In the genomic region with DNA sequence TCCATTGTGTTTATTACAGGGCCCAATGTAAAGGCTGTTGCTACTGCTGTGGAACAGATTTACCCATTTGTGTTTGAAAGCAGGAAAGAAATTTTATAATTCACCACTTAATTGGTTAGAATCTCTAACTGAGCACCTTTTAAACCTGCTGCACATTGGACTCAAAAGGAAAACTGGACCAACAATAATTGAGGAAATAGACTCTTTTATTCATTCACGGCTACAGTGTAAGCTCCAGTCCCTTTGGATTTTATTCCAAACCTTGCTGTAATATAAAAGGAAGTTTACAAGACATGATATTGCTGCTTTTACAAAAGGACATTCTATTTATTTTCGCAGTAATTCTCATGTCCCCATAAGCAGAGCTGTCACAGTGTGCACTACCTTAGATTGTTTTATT, we compare ENCODE assay signal across 15 cellular contexts. TPM values are rescaled to one million over a fixed set of nuclear protein-coding genes. Genes with fewer than 3 reads are reported as not detected.
DNase-seq lines count a peak whose midpoint lies in the region; ATAC-seq, FAIRE-seq and TF ChIP-seq lines count a peak whose summit lies in the region.
"Had no signal": no experiment of that assay in that cellular context is flagged by ENCODE, and none has a peak within 500 bp of the region (broad histone marks: within the 10 kb centered on the region; RNA-seq: fewer than 3 reads in every experiment).

No MANE protein-coding gene starts in this region.

- ATAC-seq in K562, result no peak
- ATAC-seq: HepG2 had no signal

- FAIRE-seq in GM18507 (lab: Jason Lieb, UNC) (peak; percentile 47), K562 (lab: Jason Lieb, UNC) (no peak), islet of Langerhans (lab: Jason Lieb, UNC) (peak; percentile 72)
- FAIRE-seq: GM12892, H1, HepG2 had no signal

- TF ChIP-seq CTCF in K562 (IDR thresholded peaks at IDR 0.05 in 2 of 3, conservative IDR thresholded peaks at IDR 0.05 in 1 of 3; ENCODE audit: insufficient read depth in 2 of 3, low read depth in 1 of 3, low read length in 3 of 3), result no peak

- H3K9me1 ChIP-seq in K562 (ENCODE audit: control insufficient read depth, insufficient read depth, low read length), result no peaks in the 10 kb centered on the region

- no peaks in the 10 kb centered on the region for H4K20me1 ChIP-seq in K562 (replicated peaks; ENCODE audit: control insufficient read depth, insufficient read depth, low read length)

- no peak overlapping the region for H3K9ac ChIP-seq in K562 (ENCODE audit: insufficient read depth in 1 of 2, low read depth in 2 of 2, low read length in 2 of 2)
- H3K9ac ChIP-seq: BLaER1 had no signal

- H3K27me3 ChIP-seq in K562 (ENCODE audit: control insufficient read depth in 2 of 2, insufficient read depth in 2 of 2, low read length in 2 of 2), result no peaks in the 10 kb centered on the region
- H3K27me3 ChIP-seq: BLaER1 had no signal

- 91% methylated on average over 2 of the region's 2 CpGs for WGBS in K562 (ENCODE audit: insufficient coverage, low coverage, missing lambda C conversion rate)

- intact Hi-C loops in K562 (cut with micrococcal nuclease), result no loop called here

- TF ChIP-seq RAD21 in K562 (CRISPR knock-in tag; conservative IDR thresholded peaks at IDR 0.05 in 1 of 2, IDR thresholded peaks at IDR 0.05 in 1 of 2), result no peak

- no peaks in the 10 kb centered on the region for H3K9me3 ChIP-seq in K562 (replicated peaks; ENCODE audit: control insufficient read depth, insufficient read depth, low read depth, low read length)
- H3K9me3 ChIP-seq: BLaER1 had no signal

- H3K27ac ChIP-seq in K562 (ENCODE audit: extremely low read depth, low read depth, low read length), result no peak overlapping the region
- H3K27ac ChIP-seq: BLaER1 had no signal

- peaks cover 3 to 17% of the 10 kb centered on the region in 2 experiments; a peak in 3 of 5 replicates for H3K4me1 ChIP-seq in K562 (replicated peaks in 1 of 2; ENCODE audit: control insufficient read depth in 2 of 2, insufficient read depth in 2 of 2, low read length in 2 of 2)

- DNase-seq in GM18507 (ENCODE audit: extremely low spot score, insufficient read length, low read depth) (no peak), K562 (ENCODE audit: extremely low read depth in 1 of 4, low spot score in 3 of 4) (no peak), AG20443 (ENCODE audit: low spot score) (no peak), HuH-7.5 (ENCODE audit: low spot score) (no peak)
- DNase-seq in stimulated activated CD4-positive, alpha-beta T cell treated with anti-CD3 and anti-CD28 coated beads, Interleukin-12 subunit alpha, Interleukin-12 subunit beta, amount 100 ng/mL, for 4 hours, result no peak
- DNase-seq: CD4-positive, alpha-beta memory T cell; DMS153; DMS79; GDM1; H9 had no signal

- TSS peak; percentile 9 for BruUV-seq in K562 (replicated peaks; lab: Mats Ljungman, UMichigan)

- TF ChIP-seq EP300 in K562 (IDR thresholded peaks at IDR 0.05; ENCODE audit: low read length), result no peak

- TF ChIP-seq POLR2A in K562 (conservative IDR thresholded peaks at IDR 0.05), result no peak

- no peak overlapping the region for H2AFZ ChIP-seq in K562 (ENCODE audit: low read depth, low read length)

- peaks cover 76% of the 10 kb centered on the region for H3K36me3 ChIP-seq in K562 (ENCODE audit: control insufficient read depth, insufficient read depth, low read length)

- 0 out of 3 replicates have a peak, but pooled peaks cover 2% of the 10 kb centered on the region for H3K79me2 ChIP-seq in K562 (ENCODE audit: control insufficient read depth, insufficient read depth, low read length)

- no peak overlapping the region for H3K4me3 ChIP-seq in K562
- H3K4me3 ChIP-seq: BLaER1 had no signal

- in situ Hi-C loops in K562 (cut with MboI), result no loop called here

- CTCF ChIA-PET in K562 (lab: Yijun Ruan, JAX; ENCODE audit: low intra/inter-chr PET ratio), result no interaction called here

- POLR2A ChIA-PET in K562 (lab: Yijun Ruan, JAX), result interaction anchor here (1.1 kb wide), 1 partner anchor 9 kb away, joined by 4 read pairs; no protein-coding TSS in a partner anchor

- no peak overlapping the region for H3K4me2 ChIP-seq in K562 (ENCODE audit: insufficient read depth, low read length)
- H3K4me2 ChIP-seq: BLaER1 had no signal

TF ChIP-seq in K562, 482 proteins besides CTCF, POLR2A, EP300 and RAD21 (continues in another document):
- TF ChIP-seq ZNF280A (IDR thresholded peaks at IDR 0.05; ENCODE audit: low read depth, partially characterized antibody) (no peak), GATA2 (CRISPR knock-in tag; IDR thresholded peaks at IDR 0.05) (no peak), RBM17 (IDR thresholded peaks at IDR 0.05; ENCODE audit: borderline replicate concordance, low read depth, low read length) (no peak), KHSRP (IDR thresholded peaks at IDR 0.05) (no peak), SAFB (IDR thresholded peaks at IDR 0.05; ENCODE audit: borderline replicate concordance, low read depth, low read length) (no peak), CREB1 (IDR thresholded peaks at IDR 0.05) (no peak), CREB1 (CRISPR knock-in tag; IDR thresholded peaks at IDR 0.05) (no peak), ZBTB33 (CRISPR knock-in tag; IDR thresholded peaks at IDR 0.05) (no peak), RFX7 (CRISPR knock-in tag; IDR thresholded peaks at IDR 0.05) (no peak), ZNF263 (CRISPR knock-in tag; IDR thresholded peaks at IDR 0.05; ENCODE audit: borderline replicate concordance) (no peak), CBX5 (IDR thresholded peaks at IDR 0.05; ENCODE audit: borderline replicate concordance, low read depth) (no peak), GABPB2 (CRISPR knock-in tag; conservative IDR thresholded peaks at IDR 0.05) (no peak)
- TF ChIP-seq, protein P1, sequence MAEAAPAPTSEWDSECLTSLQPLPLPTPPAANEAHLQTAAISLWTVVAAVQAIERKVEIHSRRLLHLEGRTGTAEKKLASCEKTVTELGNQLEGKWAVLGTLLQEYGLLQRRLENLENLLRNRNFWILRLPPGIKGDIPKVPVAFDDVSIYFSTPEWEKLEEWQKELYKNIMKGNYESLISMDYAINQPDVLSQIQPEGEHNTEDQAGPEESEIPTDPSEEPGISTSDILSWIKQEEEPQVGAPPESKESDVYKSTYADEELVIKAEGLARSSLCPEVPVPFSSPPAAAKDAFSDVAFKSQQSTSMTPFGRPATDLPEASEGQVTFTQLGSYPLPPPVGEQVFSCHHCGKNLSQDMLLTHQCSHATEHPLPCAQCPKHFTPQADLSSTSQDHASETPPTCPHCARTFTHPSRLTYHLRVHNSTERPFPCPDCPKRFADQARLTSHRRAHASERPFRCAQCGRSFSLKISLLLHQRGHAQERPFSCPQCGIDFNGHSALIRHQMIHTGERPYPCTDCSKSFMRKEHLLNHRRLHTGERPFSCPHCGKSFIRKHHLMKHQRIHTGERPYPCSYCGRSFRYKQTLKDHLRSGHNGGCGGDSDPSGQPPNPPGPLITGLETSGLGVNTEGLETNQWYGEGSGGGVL (CRISPR knock-in tag; IDR thresholded peaks at IDR 0.05), result no peak

RNA-seq across cellular contexts. Expression of gene TBPL1, which starts 33.9 kb away (rescaled TPM):
- total RNA-seq in K562 (2011; cell fraction: chromatin; rRNA removed; ENCODE audit: low replicate concordance), result 34.2 and 47.0 TPM in 2 replicates
- 15.3 and 15.9 TPM in 2 replicates for total RNA-seq in K562 (2011; cell fraction: nucleolus; rRNA removed)
- 30.6 and 43.0 TPM in 2 replicates for total RNA-seq in K562 (2011; cell fraction: nucleoplasm; rRNA removed)
- 78.1 and 103 TPM in 2 replicates for total RNA-seq in K562 (2014; rRNA removed)
- total RNA-seq in K562 (2014; rRNA removed; fragmentation: Illumina TruSeq; extraction: Trizol), result 130 and 152 TPM in 2 replicates
- total RNA-seq in K562 (2015; rRNA removed; fragmentation: Illumina TruSeq; extraction: Trizol), result 93.9 and 100 TPM in 2 replicates
- 117 and 122 TPM in 2 replicates for total RNA-seq in K562 (2021)
- polyA plus RNA-seq in K562 (2011; rRNA removed), result 97.4 and 152 TPM in 2 replicates
- 36.3 and 53.2 TPM in 2 replicates for polyA plus RNA-seq in K562 (2011; cell fraction: cytosol; rRNA removed)
- polyA plus RNA-seq in K562 (2011; cell fraction: nucleus; rRNA removed), result 72.5 and 93.1 TPM in 2 replicates
- 112 and 178 TPM in 2 replicates for polyA plus RNA-seq in K562 (2012)
- polyA plus RNA-seq in K562 (2014; fragmentation: Illumina TruSeq; extraction: Trizol), result 99.2 and 119 TPM in 2 replicates
- 100 to 1,000 TPM; 107 to 147 TPM for polyA plus RNA-seq in K562 (2014; fragmentation: Nextera tagmentation; extraction: Ambion mirVana)
- polyA plus RNA-seq in K562 (2014; rRNA removed), result 105 and 172 TPM in 2 replicates
- 67.4 and 91.3 TPM in 2 replicates for polyA minus RNA-seq in K562 (2011; rRNA and poly(A)+ RNA removed)
- 29.2 and 63.0 TPM in 2 replicates for polyA minus RNA-seq in K562 (2011; cell fraction: cytosol; rRNA and poly(A)+ RNA removed)
- 16.3 and 20.2 TPM in 2 replicates for polyA minus RNA-seq in K562 (2011; cell fraction: nucleus; rRNA and poly(A)+ RNA removed)
